Comparison of ENCODE assay signal across 13 cellular contexts in genomic region chr4:66736593-66736992, GRCh38.
DNase-seq lines count a peak whose midpoint lies in the region; ATAC-seq and TF ChIP-seq lines count a peak whose summit lies in the region.
"Had no signal": no experiment of that assay in that cellular context is flagged by ENCODE, and none has a peak within 500 bp of the region (broad histone marks: within the 10 kb centered on the region; RNA-seq: fewer than 3 reads in every experiment).

No MANE protein-coding gene starts in this region.

- TF ChIP-seq CTCF in foreskin keratinocyte (conservative IDR thresholded peaks at IDR 0.05) (no peak), GM10248 (IDR thresholded peaks at IDR 0.05; ENCODE audit: control extremely low read depth, extremely low read depth, low read depth, missing control alignments) (no peak)

- POLR2A ChIA-PET in GM10248 (lab: Yijun Ruan, JAX) = no interaction called here

- peaks cover 2% of the 10 kb centered on the region for H3K4me1 ChIP-seq in foreskin keratinocyte

- H3K27me3 Mint-ChIP-seq in stimulated activated memory B cell treated with anti-CD40 and anti-IgM and Interleukin-4, amounts not matched to agents 10 μg/mL and 1 μg/mL and 100 μg/mL, for 72 hours = no peaks in the 10 kb centered on the region
- no peaks in the 10 kb centered on the region for H3K27me3 Mint-ChIP-seq in activated T-helper 1 cell treated with anti-CD3 and anti-CD28 coated beads, Interleukin-12 subunit alpha, Interleukin-12 subunit beta, Interleukin-2, Interleukin-4 antibody, amounts not matched to agents 30 ng/mL and 10 ng/mL and 1 ng/mL, durations not matched to agents 14 hours and 24 hours and 36 hours (ENCODE audit: insufficient read depth)
- H3K27me3 Mint-ChIP-seq: activated CD4-positive, alpha-beta T cell treated with anti-CD3 and anti-CD28 coated beads, Interleukin-2, amount 10 ng/mL, durations not matched to agents 7 days and 5 days had no signal

- no peak for ATAC-seq in foreskin keratinocyte
- ATAC-seq in stimulated activated memory B cell treated with anti-CD40 and anti-IgM and Interleukin-4, amounts not matched to agents 10 μg/mL and 1 μg/mL and 100 μg/mL, for 72 hours = no peak

- peaks cover 3% of the 10 kb centered on the region for H3K9me3 Mint-ChIP-seq in stimulated activated memory B cell treated with anti-CD40 and anti-IgM and Interleukin-4, amounts not matched to agents 10 μg/mL and 1 μg/mL and 100 μg/mL, for 72 hours
- H3K9me3 Mint-ChIP-seq in activated T-helper 1 cell treated with anti-CD3 and anti-CD28 coated beads, Interleukin-12 subunit alpha, Interleukin-12 subunit beta, Interleukin-2, Interleukin-4 antibody, amounts not matched to agents 30 ng/mL and 10 ng/mL and 1 ng/mL, durations not matched to agents 14 hours and 24 hours and 36 hours = no peaks in the 10 kb centered on the region
- H3K9me3 Mint-ChIP-seq: activated CD4-positive, alpha-beta T cell treated with anti-CD3 and anti-CD28 coated beads, Interleukin-2, amount 10 ng/mL, durations not matched to agents 7 days and 5 days; activated naive CD4-positive, alpha-beta T cell treated with anti-CD3 and anti-CD28 coated beads for 36 hours had no signal

- DNase-seq in NCI-H1105 (lab: John Stamatoyannopoulos, UW) (peak; percentile 3), NCI-H446 treated with DMSO at 0.1 percent for 48 hours (lab: John Stamatoyannopoulos, UW) (peak; percentile 53), foreskin keratinocyte (peak; percentile 45 to 46), pons (ENCODE audit: low spot score) (peak; percentile 87), GM10248 (ENCODE audit: extremely low spot score) (no peak)
- no peak for DNase-seq in activated T-helper 1 cell treated with anti-CD3 and anti-CD28 coated beads, Interleukin-12 subunit alpha, Interleukin-12 subunit beta, Interleukin-2, Interleukin-4 antibody, amounts not matched to agents 30 ng/mL and 10 ng/mL and 1 ng/mL, durations not matched to agents 14 hours and 24 hours and 36 hours (ENCODE audit: low spot score)
- DNase-seq: activated CD4-positive, alpha-beta T cell treated with anti-CD3 and anti-CD28 coated beads, Interleukin-2, amount 10 ng/mL, durations not matched to agents 7 days and 5 days; activated naive CD4-positive, alpha-beta T cell treated with anti-CD3 and anti-CD28 coated beads for 36 hours; AML-193; Kasumi-1; NCI-H1436; stimulated activated CD4-positive, alpha-beta T cell treated with anti-CD3 and anti-CD28 coated beads, Interleukin-4, amount 100 ng/mL, for 24 hours had no signal

- H3K36me3 Mint-ChIP-seq in stimulated activated memory B cell treated with anti-CD40 and anti-IgM and Interleukin-4, amounts not matched to agents 10 μg/mL and 1 μg/mL and 100 μg/mL, for 72 hours = no peaks in the 10 kb centered on the region
- no peaks in the 10 kb centered on the region for H3K36me3 Mint-ChIP-seq in activated T-helper 1 cell treated with anti-CD3 and anti-CD28 coated beads, Interleukin-12 subunit alpha, Interleukin-12 subunit beta, Interleukin-2, Interleukin-4 antibody, amounts not matched to agents 30 ng/mL and 10 ng/mL and 1 ng/mL, durations not matched to agents 14 hours and 24 hours and 36 hours (ENCODE audit: low read depth)

- no peak overlapping the region for H3K4me3 Mint-ChIP-seq in stimulated activated memory B cell treated with anti-CD40 and anti-IgM and Interleukin-4, amounts not matched to agents 10 μg/mL and 1 μg/mL and 100 μg/mL, for 72 hours
- no peak overlapping the region for H3K4me3 Mint-ChIP-seq in activated T-helper 1 cell treated with anti-CD3 and anti-CD28 coated beads, Interleukin-12 subunit alpha, Interleukin-12 subunit beta, Interleukin-2, Interleukin-4 antibody, amounts not matched to agents 30 ng/mL and 10 ng/mL and 1 ng/mL, durations not matched to agents 14 hours and 24 hours and 36 hours
- H3K4me3 Mint-ChIP-seq: activated CD4-positive, alpha-beta T cell treated with anti-CD3 and anti-CD28 coated beads, Interleukin-2, amount 10 ng/mL, durations not matched to agents 7 days and 5 days; activated naive CD4-positive, alpha-beta T cell treated with anti-CD3 and anti-CD28 coated beads for 36 hours had no signal

- H3K27ac Mint-ChIP-seq in stimulated activated memory B cell treated with anti-CD40 and anti-IgM and Interleukin-4, amounts not matched to agents 10 μg/mL and 1 μg/mL and 100 μg/mL, for 72 hours = no peak overlapping the region
- no peak overlapping the region for H3K27ac Mint-ChIP-seq in activated T-helper 1 cell treated with anti-CD3 and anti-CD28 coated beads, Interleukin-12 subunit alpha, Interleukin-12 subunit beta, Interleukin-2, Interleukin-4 antibody, amounts not matched to agents 30 ng/mL and 10 ng/mL and 1 ng/mL, durations not matched to agents 14 hours and 24 hours and 36 hours
- H3K27ac Mint-ChIP-seq: activated CD4-positive, alpha-beta T cell treated with anti-CD3 and anti-CD28 coated beads, Interleukin-2, amount 10 ng/mL, durations not matched to agents 7 days and 5 days; activated naive CD4-positive, alpha-beta T cell treated with anti-CD3 and anti-CD28 coated beads for 36 hours had no signal

- no peak overlapping the region for H3K27ac ChIP-seq in foreskin keratinocyte

- no peaks in the 10 kb centered on the region for H3K27me3 ChIP-seq in foreskin keratinocyte

- intact Hi-C loops in activated T-helper 1 cell treated with anti-CD3 and anti-CD28 coated beads, Interleukin-12 subunit alpha, Interleukin-12 subunit beta, Interleukin-2, Interleukin-4 antibody, amounts not matched to agents 30 ng/mL and 10 ng/mL and 1 ng/mL, durations not matched to agents 14 hours and 24 hours and 36 hours (cut with micrococcal nuclease) = no loop called here

- no peaks in the 10 kb centered on the region for H3K4me1 Mint-ChIP-seq in stimulated activated memory B cell treated with anti-CD40 and anti-IgM and Interleukin-4, amounts not matched to agents 10 μg/mL and 1 μg/mL and 100 μg/mL, for 72 hours
- no peaks in the 10 kb centered on the region for H3K4me1 Mint-ChIP-seq in activated T-helper 1 cell treated with anti-CD3 and anti-CD28 coated beads, Interleukin-12 subunit alpha, Interleukin-12 subunit beta, Interleukin-2, Interleukin-4 antibody, amounts not matched to agents 30 ng/mL and 10 ng/mL and 1 ng/mL, durations not matched to agents 14 hours and 24 hours and 36 hours (ENCODE audit: low read depth)
- H3K4me1 Mint-ChIP-seq: activated CD4-positive, alpha-beta T cell treated with anti-CD3 and anti-CD28 coated beads, Interleukin-2, amount 10 ng/mL, durations not matched to agents 7 days and 5 days had no signal

- CTCF ChIA-PET in GM10248 (lab: Yijun Ruan, JAX) = no interaction called here

Comparison
In these comparisons a context has a peak if more than half of its experiments do, and no peak if none do; other contexts are left out.
1. DNase-seq: peak in NCI-H1105 (single experiment), NCI-H446 treated with DMSO at 0.1 percent for 48 hours (single experiment), foreskin keratinocyte (2 of 2) and pons (single experiment); none in GM10248 (single experiment) and activated T-helper 1 cell treated with anti-CD3 and anti-CD28 coated beads, Interleukin-12 subunit alpha, Interleukin-12 subunit beta, Interleukin-2, Interleukin-4 antibody, amounts not matched to agents 30 ng/mL and 10 ng/mL and 1 ng/mL, durations not matched to agents 14 hours and 24 hours and 36 hours (single experiment).